Comparison of ENCODE assay signal across 1 cellular context in genomic region chr1:39261712-39262221, GRCh38.
TF ChIP-seq lines count a peak whose summit lies in the region.

No MANE protein-coding gene starts in this region.

TF ChIP-seq in GM12878, 131 proteins besides CTCF, POLR2A, EP300 and RAD21 (continued from another document):
- TF ChIP-seq SKIL (IDR thresholded peaks at IDR 0.05; ENCODE audit: low read depth, poor library complexity, severe bottlenecking) (peak; percentile 57), NKRF (conservative IDR thresholded peaks at IDR 0.05) (no peak), IRF4 (IDR thresholded peaks at IDR 0.05; ENCODE audit: low read depth, low read length) (no peak), NRF1 (conservative IDR thresholded peaks at IDR 0.05; ENCODE audit: low read depth, low read length) (no peak), ZNF384 (IDR thresholded peaks at IDR 0.05; ENCODE audit: borderline replicate concordance, low read depth, low read length) (no peak), NFYA (IDR thresholded peaks at IDR 0.05; ENCODE audit: borderline replicate concordance, low read depth, low read length) (no peak), PKNOX1 (IDR thresholded peaks at IDR 0.05) (0 out of 2 replicates have a peak, but pooled peaks have one; percentile 18), MAX (IDR thresholded peaks at IDR 0.05; ENCODE audit: low read depth, low read length) (no peak), MEF2B (IDR thresholded peaks at IDR 0.05; ENCODE audit: partially characterized antibody, poor library complexity, severe bottlenecking) (peak; percentile 39), IKZF1 (conservative IDR thresholded peaks at IDR 0.05) (peak; percentile 26; the same call in 1 of the 2 replicates), WRNIP1 (IDR thresholded peaks at IDR 0.05; ENCODE audit: borderline replicate concordance, low read depth, low read length) (no peak), SRF (IDR thresholded peaks at IDR 0.05; ENCODE audit: low read depth in 2 of 2, low read length in 2 of 2) (no peak), ZBTB40 (IDR thresholded peaks at IDR 0.05; ENCODE audit: borderline replicate concordance) (peak; percentile 89), STAT1 (conservative IDR thresholded peaks at IDR 0.05) (no peak), HDAC2 (IDR thresholded peaks at IDR 0.05) (no peak), RCOR1 (conservative IDR thresholded peaks at IDR 0.05; ENCODE audit: low read depth, low read length) (no peak), ATF2 (IDR thresholded peaks at IDR 0.05; ENCODE audit: low read length) (0 out of 2 replicates have a peak, but pooled peaks have one; percentile 28), USF1 (IDR thresholded peaks at IDR 0.05; ENCODE audit: borderline replicate concordance, extremely low read length, insufficient read depth, low read depth, low read length) (no peak), ZBTB33 (IDR thresholded peaks at IDR 0.05) (no peak), YBX1 (IDR thresholded peaks at IDR 0.05) (no peak), ATF7 (IDR thresholded peaks at IDR 0.05; ENCODE audit: low read depth) (no peak), E2F4 (IDR thresholded peaks at IDR 0.05; ENCODE audit: low read depth, low read length) (no peak), STAT3 (IDR thresholded peaks at IDR 0.05; ENCODE audit: low read depth, low read length) (no peak), TCF7 (IDR thresholded peaks at IDR 0.05; ENCODE audit: borderline replicate concordance) (no peak), IKZF2 (IDR thresholded peaks at IDR 0.05) (peak; percentile 12 to 27; a peak in 2 of 4 replicates)
